7 cellular contexts compared by ENCODE assay signal in the genomic region with DNA sequence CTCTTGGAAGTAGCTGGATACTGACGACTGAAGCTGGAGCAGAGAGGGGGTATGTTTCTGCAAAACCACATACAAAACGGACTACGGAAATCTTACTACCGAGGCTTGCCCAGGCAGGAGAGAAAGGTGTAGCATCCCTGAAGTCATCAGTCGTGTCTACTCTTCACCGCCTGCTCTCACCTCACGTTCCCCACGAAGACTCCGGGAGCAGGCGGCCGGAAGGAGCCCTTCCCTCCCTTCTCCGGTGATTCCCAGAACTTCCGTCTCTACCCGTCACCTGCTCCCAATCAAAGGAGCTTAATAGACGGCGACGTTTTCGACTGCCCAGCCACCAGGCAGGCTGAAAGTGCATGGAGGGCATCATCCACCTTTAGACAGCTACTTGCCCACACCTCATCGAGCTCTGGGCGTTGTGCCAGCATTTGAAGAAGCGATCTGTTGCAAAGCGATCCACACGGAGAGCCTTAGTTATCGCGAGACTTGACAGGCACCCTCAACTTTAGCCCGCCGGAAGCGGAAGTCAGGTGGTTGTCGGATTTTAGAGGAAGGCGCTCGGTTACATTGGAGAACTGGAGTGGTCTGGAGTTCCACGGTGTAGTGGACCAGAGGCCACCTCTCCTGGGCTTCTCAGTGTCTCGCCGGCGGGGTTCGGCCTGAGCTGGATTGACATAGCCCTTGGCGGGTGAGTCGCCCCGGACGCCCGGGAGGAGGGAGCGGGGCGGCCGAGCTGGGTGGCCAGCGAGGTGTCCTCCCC.
A peak's percentile ranks its signal among the peaks of the same experiment; 100 is the strongest.
DNase-seq lines count a peak whose midpoint lies in the region; ATAC-seq, FAIRE-seq and TF ChIP-seq lines count a peak whose summit lies in the region.

RAMAC (plus strand) TSS at position 523 of the 754 bp plus-strand sequence. CDS start 2,809 bp downstream, outside the sequence.

- in situ Hi-C loops in astrocyte of the spinal cord (cut with HindIII; ENCODE audit: low sequenced_read_pairs) = no loop called here

- DNase-seq in GM18507 (ENCODE audit: extremely low spot score, insufficient read length, low read depth) = peak; percentile 83
- DNase-seq in NCI-H2029 (lab: John Stamatoyannopoulos, UW) = peak; percentile 90
- DNase-seq in T-helper 22 cell (ENCODE audit: low read depth) = peak; percentile 89
- DNase-seq in astrocyte of the spinal cord (ENCODE audit: low read depth, low spot score) = peak; percentile 96
- peak; percentile 86 to 90 for DNase-seq in hippocampal formation (lab: John Stamatoyannopoulos, UW)
- DNase-seq in retina = peak; percentile 97

- FAIRE-seq in GM18507 (lab: Jason Lieb, UNC) = peak; percentile 94

- peak within 1 kb of the TSS; percentile 69 for H3K4me3 ChIP-seq in astrocyte of the spinal cord (ENCODE audit: low read depth, low read length)

- TF ChIP-seq CTCF in astrocyte of the spinal cord (IDR thresholded peaks at IDR 0.05; ENCODE audit: low read depth, low read length) = no peak

- ATAC-seq in HG02973 (IDR thresholded peaks at IDR 0.05; ENCODE audit: unreplicated experiment) = peak; percentile 93

Comparison
In these comparisons a context has a peak if more than half of its experiments do, and no peak if none do; other contexts are left out.
1. Peak in every context shown above with its lines: DNase-seq, ATAC-seq and H3K4me3 ChIP-seq.